ENCODE assay signal across 17 cellular contexts in the genomic region with DNA sequence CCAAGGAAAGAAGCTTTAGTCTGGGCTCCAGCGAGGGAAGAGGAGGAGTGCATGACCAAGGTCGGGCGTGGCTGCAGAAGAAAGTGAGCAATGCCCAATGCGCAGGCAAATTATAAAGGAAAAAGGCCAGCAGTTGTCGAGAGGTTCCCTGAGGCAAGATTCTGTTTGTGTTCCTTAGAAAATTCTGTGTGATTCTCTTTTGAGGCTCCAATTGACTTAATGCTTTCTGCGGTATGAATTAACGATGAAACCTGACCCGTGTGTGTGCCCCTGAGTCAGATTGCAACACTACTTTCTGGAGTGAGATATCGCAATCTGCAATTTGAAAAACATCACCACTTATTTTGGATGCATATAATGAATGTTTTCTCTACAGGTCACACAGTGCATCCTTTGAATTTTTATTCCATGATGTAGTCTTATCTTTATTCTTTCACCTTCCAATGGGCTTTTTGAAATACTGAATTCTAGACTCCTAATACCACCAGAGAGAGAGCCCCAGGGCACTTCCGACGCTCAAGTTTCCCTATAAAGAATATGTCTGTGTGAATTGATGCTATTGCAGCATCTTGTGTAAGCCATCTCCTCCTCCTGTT.
DNase-seq lines count a peak whose midpoint lies in the region; ATAC-seq, FAIRE-seq and TF ChIP-seq lines count a peak whose summit lies in the region.
"Had no signal": no experiment of that assay in that cellular context is flagged by ENCODE, and none has a peak within 500 bp of the region (broad histone marks: within the 10 kb centered on the region; RNA-seq: fewer than 3 reads in every experiment).

No MANE protein-coding gene starts in this region.

- TF ChIP-seq CTCF in HEK293 (tag by site-specific recombination; IDR thresholded peaks at IDR 0.05) (no peak), bronchial epithelial cell (IDR thresholded peaks at IDR 0.05; ENCODE audit: insufficient read depth, low read length, severe bottlenecking) (no peak), gastroesophageal sphincter (IDR thresholded peaks at IDR 0.05) (no peak), WTC11 (IDR thresholded peaks at IDR 0.05) (no peak)

- H3K27me3 Mint-ChIP-seq in WTC11 (ENCODE audit: low read depth) = no peaks in the 10 kb centered on the region

- peaks cover under 1% of the 10 kb centered on the region; the same call in 1 of the 2 replicates for H3K4me1 Mint-ChIP-seq in WTC11

- H3K27ac ChIP-seq in HEK293 (ENCODE audit: extremely low read depth, low read depth, low read length) (peak overlapping the region; percentile 59), gastroesophageal sphincter (no peak overlapping the region)

- H3K9me3 Mint-ChIP-seq in WTC11 = no peaks in the 10 kb centered on the region
- H3K9me3 Mint-ChIP-seq: CD8-positive, alpha-beta T cell had no signal

- H3K36me3 ChIP-seq in HEK293 (ENCODE audit: control insufficient read depth in 2 of 2, insufficient read depth in 1 of 2, low read length in 2 of 2) (no peaks in the 10 kb centered on the region; a peak in 1 of 3 replicates), bronchial epithelial cell (ENCODE audit: control insufficient read depth, insufficient read depth, low read length) (no peaks in the 10 kb centered on the region), gastroesophageal sphincter (no peaks in the 10 kb centered on the region)

- DNase-seq in NCI-H460 (ENCODE audit: extremely low read depth, low read depth) (peak; percentile 85), bronchial epithelial cell (ENCODE audit: low read depth) (peak; percentile 87), renal cortical epithelial cell (ENCODE audit: low read depth) (peak; percentile 73), WTC11 (ENCODE audit: low spot score) (no peak)
- DNase-seq: activated CD4-positive, CD25-positive, alpha-beta regulatory T cell treated with anti-CD3 and anti-CD28 coated beads, Interleukin-2, amount 50 U/mL, for 72 hours; activated T-cell treated with anti-CD3 and anti-CD28 coated beads, Interleukin-2, amount 50 U/mL, for 48 hours; amygdala; CD8-positive, alpha-beta T cell; dermis blood vessel endothelial cell; HCEC 1CT; midbrain; NCI-H748 treated with DMSO at 0.1 percent for 48 hours; stimulated activated CD4-positive, alpha-beta T cell treated with anti-CD3 and anti-CD28 coated beads, Interleukin-12 subunit alpha, Interleukin-12 subunit beta, amount 100 ng/mL, for 4 hours had no signal

- ATAC-seq in HG02571 (IDR thresholded peaks at IDR 0.05; ENCODE audit: unreplicated experiment) = no peak
- no peak for ATAC-seq in gastroesophageal sphincter
- ATAC-seq in WTC11 = no peak
- ATAC-seq: CD8-positive, alpha-beta T cell had no signal

- TF ChIP-seq POLR2A in gastroesophageal sphincter (IDR thresholded peaks at IDR 0.05) = no peak

- no peak overlapping the region for H3K4me3 Mint-ChIP-seq in WTC11
- H3K4me3 Mint-ChIP-seq: CD8-positive, alpha-beta T cell had no signal

- H3K9me3 ChIP-seq in HEK293 (ENCODE audit: control insufficient read depth, insufficient read depth, low read depth, low read length) = no peaks in the 10 kb centered on the region
- H3K9me3 ChIP-seq in gastroesophageal sphincter = no peaks in the 10 kb centered on the region

- TF ChIP-seq EP300 in gastroesophageal sphincter (IDR thresholded peaks at IDR 0.05) = no peak

- H3K4me3 ChIP-seq in HEK293 (ENCODE audit: low read depth, low read length) = no peak overlapping the region
- no peak overlapping the region for H3K4me3 ChIP-seq in bronchial epithelial cell (ENCODE audit: low read depth, low read length)
- H3K4me3 ChIP-seq in gastroesophageal sphincter = no peak overlapping the region

- FAIRE-seq in bronchial epithelial cell (lab: Jason Lieb, UNC) = no peak
- FAIRE-seq: islet of Langerhans had no signal

- 80 to 91% methylated on average over 8 to 11 of the region's 11 CpGs for WGBS in gastroesophageal sphincter (ENCODE audit: low coverage in 1 of 2), 2 donors

- no peaks in the 10 kb centered on the region for H3K36me3 Mint-ChIP-seq in WTC11
- H3K36me3 Mint-ChIP-seq: CD8-positive, alpha-beta T cell had no signal

- H3K27ac Mint-ChIP-seq in WTC11 = no peak overlapping the region
- H3K27ac Mint-ChIP-seq: CD8-positive, alpha-beta T cell had no signal

- H3K4me1 ChIP-seq in HEK293 (ENCODE audit: control insufficient read depth, insufficient read depth, low read length) (peaks cover 12% of the 10 kb centered on the region), gastroesophageal sphincter (peaks cover 0 to 5% (median 0%) of the 10 kb centered on the region in 3 donors)

- POLR2A ChIA-PET in HEK293 (lab: Yijun Ruan, JAX) = interaction anchor here (0.9 to 1.0 kb wide), 2 partner anchors 11 kb away, joined by 3 to 5 read pairs; no protein-coding TSS in a partner anchor
- POLR2A ChIA-PET in WTC11 (lab: Charles Lee) = no interaction called here

- H3K27me3 ChIP-seq in bronchial epithelial cell (ENCODE audit: control insufficient read depth, insufficient read depth, low read length) = no peaks in the 10 kb centered on the region
- H3K27me3 ChIP-seq in gastroesophageal sphincter = no peaks in the 10 kb centered on the region

- CTCF ChIA-PET in HEK293 (lab: Yijun Ruan, JAX) = no interaction called here
- CTCF ChIA-PET in WTC11 (lab: Charles Lee) = no interaction called here

TF ChIP-seq in HEK293, 187 proteins besides CTCF, POLR2A, EP300 and RAD21 (continues in another document):
- TF ChIP-seq ZNF585B (tag by site-specific recombination; IDR thresholded peaks at IDR 0.05) = no peak
- TF ChIP-seq ZNF791 (tag by site-specific recombination; IDR thresholded peaks at IDR 0.05) = no peak
- TF ChIP-seq ZNF529 (tag by site-specific recombination; IDR thresholded peaks at IDR 0.05; ENCODE audit: insufficient replicate concordance) = no peak
- no peak for TF ChIP-seq ZNF514 (tag by site-specific recombination; IDR thresholded peaks at IDR 0.05)
- TF ChIP-seq, protein P1, sequence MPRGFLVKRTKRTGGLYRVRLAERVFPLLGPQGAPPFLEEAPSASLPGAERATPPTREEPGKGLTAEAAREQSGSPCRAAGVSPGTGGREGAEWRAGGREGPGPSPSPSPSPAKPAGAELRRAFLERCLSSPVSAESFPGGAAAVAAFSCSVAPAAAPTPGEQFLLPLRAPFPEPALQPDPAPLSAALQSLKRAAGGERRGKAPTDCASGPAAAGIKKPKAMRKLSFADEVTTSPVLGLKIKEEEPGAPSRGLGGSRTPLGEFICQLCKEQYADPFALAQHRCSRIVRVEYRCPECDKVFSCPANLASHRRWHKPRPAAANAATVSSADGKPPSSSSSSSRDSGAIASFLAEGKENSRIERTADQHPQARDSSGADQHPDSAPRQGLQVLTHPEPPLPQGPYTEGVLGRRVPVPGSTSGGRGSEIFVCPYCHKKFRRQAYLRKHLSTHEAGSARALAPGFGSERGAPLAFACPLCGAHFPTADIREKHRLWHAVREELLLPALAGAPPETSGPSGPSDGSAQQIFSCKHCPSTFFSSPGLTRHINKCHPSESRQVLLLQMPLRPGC (tag by site-specific recombination; IDR thresholded peaks at IDR 0.05) = peak; percentile 80
- 0 out of 2 replicates have a peak, but pooled peaks have one; percentile 38 for TF ChIP-seq ZNF2 (tag by site-specific recombination; IDR thresholded peaks at IDR 0.05)
- no peak for TF ChIP-seq ZNF473 (tag by site-specific recombination; IDR thresholded peaks at IDR 0.05)
- TF ChIP-seq ZNF354C (tag by site-specific recombination; IDR thresholded peaks at IDR 0.05; ENCODE audit: borderline replicate concordance, low read depth) = no peak
- no peak for TF ChIP-seq ZNF114 (tag by site-specific recombination; IDR thresholded peaks at IDR 0.05)
- TF ChIP-seq ZNF664 (tag by site-specific recombination; IDR thresholded peaks at IDR 0.05) = no peak
- TF ChIP-seq OVOL3 (tag by site-specific recombination; IDR thresholded peaks at IDR 0.05) = no peak

TF ChIP-seq in WTC11, 78 proteins besides CTCF, POLR2A, EP300 and RAD21 (continues in another document):
- TF ChIP-seq, protein P2, sequence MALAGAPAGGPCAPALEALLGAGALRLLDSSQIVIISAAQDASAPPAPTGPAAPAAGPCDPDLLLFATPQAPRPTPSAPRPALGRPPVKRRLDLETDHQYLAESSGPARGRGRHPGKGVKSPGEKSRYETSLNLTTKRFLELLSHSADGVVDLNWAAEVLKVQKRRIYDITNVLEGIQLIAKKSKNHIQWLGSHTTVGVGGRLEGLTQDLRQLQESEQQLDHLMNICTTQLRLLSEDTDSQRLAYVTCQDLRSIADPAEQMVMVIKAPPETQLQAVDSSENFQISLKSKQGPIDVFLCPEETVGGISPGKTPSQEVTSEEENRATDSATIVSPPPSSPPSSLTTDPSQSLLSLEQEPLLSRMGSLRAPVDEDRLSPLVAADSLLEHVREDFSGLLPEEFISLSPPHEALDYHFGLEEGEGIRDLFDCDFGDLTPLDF (CRISPR knock-in tag; IDR thresholded peaks at IDR 0.05) = no peak
- TF ChIP-seq ZNF219 (CRISPR knock-in tag; IDR thresholded peaks at IDR 0.05; ENCODE audit: borderline replicate concordance) (no peak), NR2C2 (CRISPR knock-in tag; IDR thresholded peaks at IDR 0.05) (no peak), PRRX2 (CRISPR knock-in tag; IDR thresholded peaks at IDR 0.05) (no peak)
- TF ChIP-seq, protein P3, sequence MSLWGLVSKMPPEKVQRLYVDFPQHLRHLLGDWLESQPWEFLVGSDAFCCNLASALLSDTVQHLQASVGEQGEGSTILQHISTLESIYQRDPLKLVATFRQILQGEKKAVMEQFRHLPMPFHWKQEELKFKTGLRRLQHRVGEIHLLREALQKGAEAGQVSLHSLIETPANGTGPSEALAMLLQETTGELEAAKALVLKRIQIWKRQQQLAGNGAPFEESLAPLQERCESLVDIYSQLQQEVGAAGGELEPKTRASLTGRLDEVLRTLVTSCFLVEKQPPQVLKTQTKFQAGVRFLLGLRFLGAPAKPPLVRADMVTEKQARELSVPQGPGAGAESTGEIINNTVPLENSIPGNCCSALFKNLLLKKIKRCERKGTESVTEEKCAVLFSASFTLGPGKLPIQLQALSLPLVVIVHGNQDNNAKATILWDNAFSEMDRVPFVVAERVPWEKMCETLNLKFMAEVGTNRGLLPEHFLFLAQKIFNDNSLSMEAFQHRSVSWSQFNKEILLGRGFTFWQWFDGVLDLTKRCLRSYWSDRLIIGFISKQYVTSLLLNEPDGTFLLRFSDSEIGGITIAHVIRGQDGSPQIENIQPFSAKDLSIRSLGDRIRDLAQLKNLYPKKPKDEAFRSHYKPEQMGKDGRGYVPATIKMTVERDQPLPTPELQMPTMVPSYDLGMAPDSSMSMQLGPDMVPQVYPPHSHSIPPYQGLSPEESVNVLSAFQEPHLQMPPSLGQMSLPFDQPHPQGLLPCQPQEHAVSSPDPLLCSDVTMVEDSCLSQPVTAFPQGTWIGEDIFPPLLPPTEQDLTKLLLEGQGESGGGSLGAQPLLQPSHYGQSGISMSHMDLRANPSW (CRISPR knock-in tag; conservative IDR thresholded peaks at IDR 0.05; ENCODE audit: low read depth) = no peak
